ENCODE assay signal across 26 cellular contexts in the genomic region with DNA sequence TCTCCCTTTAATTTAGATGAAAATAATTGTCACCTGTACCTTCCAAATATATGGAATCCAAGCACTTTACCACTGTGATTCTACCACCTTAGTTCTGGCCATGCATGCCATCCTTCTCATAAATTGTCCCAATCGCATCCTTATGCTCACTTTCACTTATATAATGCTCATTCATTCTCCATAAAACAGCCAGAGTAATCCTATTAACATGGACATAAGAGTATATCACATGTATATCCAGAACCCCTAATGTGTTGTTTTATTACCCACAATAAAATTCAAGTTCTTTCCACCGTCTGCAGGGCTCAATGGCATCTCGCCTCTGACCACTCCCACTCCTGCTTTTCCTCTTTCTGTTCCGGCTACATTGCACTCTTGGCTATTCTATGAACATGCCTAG.
"Had no signal": no experiment of that assay in that cellular context is flagged by ENCODE, and none has a peak within 500 bp of the region (broad histone marks: within the 10 kb centered on the region; RNA-seq: fewer than 3 reads in every experiment).

No MANE protein-coding gene starts in this region.

- H3K27me3 ChIP-seq: brain microvascular endothelial cell, heart left ventricle had no signal

- H3K9me3 ChIP-seq: heart left ventricle had no signal

- H3K4me1 ChIP-seq: heart left ventricle had no signal

- ATAC-seq: activated T-cell treated with anti-CD3 and anti-CD28 coated beads, Interleukin-2, amount 50 U/mL, for 72 hours; esophagus mucosa; heart left ventricle; WTC11 had no signal

- DNase-seq: activated CD4-positive, alpha-beta memory T cell treated with anti-CD3 and anti-CD28 coated beads, Interleukin-2, amount 10 ng/mL, durations not matched to agents 7 days and 5 days; activated CD4-positive, alpha-beta T cell treated with anti-CD3 and anti-CD28 coated beads for 1 hour; activated CD4-positive, alpha-beta T cell treated with anti-CD3 and anti-CD28 coated beads for 4 hours; activated CD4-positive, alpha-beta T cell treated with anti-CD3 and anti-CD28 coated beads, Interleukin-2, amount 10 ng/mL, durations not matched to agents 7 days and 5 days; activated CD4-positive, alpha-beta T cell treated with anti-CD3 and anti-CD28 coated beads, Interleukin-2, amount 50 U/mL, for 4 hours; activated CD8-positive, alpha-beta memory T cell treated with anti-CD3 and anti-CD28 coated beads, Interleukin-2, amount 50 U/mL, for 48 hours; activated gamma-delta T cell; activated naive CD4-positive, alpha-beta T cell; activated naive CD4-positive, alpha-beta T cell treated with anti-CD3 and anti-CD28 coated beads, Interleukin-2, amount 50 U/mL, for 16 hours; activated T-cell treated with anti-CD3 and anti-CD28 coated beads for 4 hours; activated T-cell treated with anti-CD3 and anti-CD28 coated beads, Interleukin-2, amount 50 U/mL, for 24 hours; activated T-cell treated with anti-CD3 and anti-CD28 coated beads, Interleukin-2, amount 50 U/mL, for 72 hours; amniotic stem cell; anterior cingulate cortex; brain microvascular endothelial cell; dorsolateral prefrontal cortex; effector memory CD4-positive, alpha-beta T cell; endodermal cell; foreskin fibroblast; glutamatergic neuron; heart left ventricle; T-helper 2 cell had no signal

- H3K27ac ChIP-seq: brain microvascular endothelial cell, coronary artery, dorsolateral prefrontal cortex, heart left ventricle, VCaP had no signal

- H3K36me3 ChIP-seq: brain microvascular endothelial cell, heart left ventricle had no signal

- H3K4me3 ChIP-seq: coronary artery, dorsolateral prefrontal cortex, heart left ventricle had no signal
